ENCODE assay signal across 15 cellular contexts in the genomic region with DNA sequence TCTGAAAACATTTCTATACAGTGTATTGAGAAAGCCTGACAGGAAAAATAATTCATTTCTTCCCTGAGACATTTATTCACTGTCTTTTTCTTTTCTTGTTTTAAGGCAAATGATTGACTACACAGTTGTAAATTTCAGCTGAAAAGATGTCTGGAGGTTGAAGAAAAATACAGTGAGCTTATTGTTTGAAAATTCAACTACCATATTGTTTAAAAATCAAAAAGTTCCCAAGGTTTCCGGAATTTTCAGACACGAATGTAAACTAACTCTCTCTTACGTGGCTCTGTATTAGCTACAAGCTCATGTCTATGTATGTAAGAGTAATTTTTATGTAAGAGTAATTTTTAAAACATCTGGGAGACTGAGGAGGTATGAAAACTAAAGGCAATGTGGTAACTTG. TPM values are rescaled to one million over a fixed set of nuclear protein-coding genes. Genes with fewer than 3 reads are reported as not detected.
A peak's percentile ranks its signal among the peaks of the same experiment; 100 is the strongest.
DNase-seq lines count a peak whose midpoint lies in the region; ATAC-seq, FAIRE-seq and TF ChIP-seq lines count a peak whose summit lies in the region.
"Had no signal": no experiment of that assay in that cellular context is flagged by ENCODE, and none has a peak within 500 bp of the region (broad histone marks: within the 10 kb centered on the region; RNA-seq: fewer than 3 reads in every experiment).

No MANE protein-coding gene starts in this region.

- H3K9me1 ChIP-seq in endothelial cell of umbilical vein (replicated peaks; ENCODE audit: control insufficient read depth, extremely low read depth, insufficient read depth, low read length) = no peaks in the 10 kb centered on the region

- TF ChIP-seq POLR2A in endothelial cell of umbilical vein (IDR thresholded peaks at IDR 0.05; ENCODE audit: low read depth, low read length) = no peak
- TF ChIP-seq POLR2A in vagina (IDR thresholded peaks at IDR 0.05) = no peak

- intact Hi-C loops in left cardiac atrium (cut with DNase I) (no loop called here), endothelial cell of umbilical vein (cut with micrococcal nuclease) (loop anchor here (10.0 kb wide), 1 partner anchor 468 kb away; no protein-coding TSS in a partner anchor), vagina (cut with DNase I) (no loop called here)

- H3K9me3 ChIP-seq in right atrium auricular region (no peaks in the 10 kb centered on the region), endothelial cell of umbilical vein (replicated peaks; ENCODE audit: control insufficient read depth, insufficient read depth, low read length) (no peaks in the 10 kb centered on the region), vagina (no peaks in the 10 kb centered on the region)
- H3K9me3 ChIP-seq: Peyer's patch had no signal

- H3K4me1 Mint-ChIP-seq in neural crest cell = peaks cover 23% of the 10 kb centered on the region

- no TSS peak for BruUV-seq in endothelial cell of umbilical vein (replicated peaks; lab: Mats Ljungman, UMichigan)

- H3K9ac ChIP-seq in endothelial cell of umbilical vein (replicated peaks; ENCODE audit: extremely low read depth, insufficient read depth, low read length) = no peak overlapping the region

- H3K4me1 ChIP-seq in right atrium auricular region (peaks cover 0 to 44% of the 10 kb centered on the region in 2 donors), endothelial cell of umbilical vein (ENCODE audit: control insufficient read depth, extremely low read depth, insufficient read depth, low read length) (peaks cover 37% of the 10 kb centered on the region), vagina (peaks cover 37% of the 10 kb centered on the region)

- peak overlapping the region; percentile 43 for H3K4me2 ChIP-seq in endothelial cell of umbilical vein (ENCODE audit: insufficient read depth, low read length)

- no peak for TF ChIP-seq CTCF in right atrium auricular region (IDR thresholded peaks at IDR 0.05)
- no peak for TF ChIP-seq CTCF in endothelial cell of umbilical vein (IDR thresholded peaks at IDR 0.05; ENCODE audit: extremely low read depth in 1 of 2, insufficient read depth in 1 of 2, low read depth in 1 of 2, low read length in 2 of 2)
- no peak for TF ChIP-seq CTCF in neural crest cell (conservative IDR thresholded peaks at IDR 0.05)
- no peak for TF ChIP-seq CTCF in vagina (IDR thresholded peaks at IDR 0.05)

- H3K27ac ChIP-seq in right atrium auricular region (peak overlapping the region; percentile 79 to 88), endothelial cell of umbilical vein (ENCODE audit: insufficient read depth, low read depth, low read length) (no peak overlapping the region), vagina (peak overlapping the region; percentile 88)

- no peaks in the 10 kb centered on the region for H3K36me3 Mint-ChIP-seq in neural crest cell (ENCODE audit: low read depth)

- no peaks in the 10 kb centered on the region for H3K27me3 ChIP-seq in right atrium auricular region
- H3K27me3 ChIP-seq in endothelial cell of umbilical vein (ENCODE audit: control insufficient read depth in 2 of 2, insufficient read depth in 2 of 2, low read length in 2 of 2) = no peaks in the 10 kb centered on the region
- H3K27me3 ChIP-seq in vagina = peaks cover 3% of the 10 kb centered on the region

- CTCF ChIA-PET in endothelial cell of umbilical vein (lab: Charles Lee) = interaction anchor here (1.0 to 2.9 kb wide), 4 partner anchors 10 to 44 kb away, joined by 3 to 13 read pairs (median 6); no protein-coding TSS in a partner anchor

- peak overlapping the region; percentile 66 for H3K4me3 Mint-ChIP-seq in neural crest cell

- ATAC-seq in left cardiac atrium = no peak

- peak; percentile 7 for DNase-seq in right atrium auricular region (ENCODE audit: low spot score)
- DNase-seq in left cardiac atrium = no peak
- DNase-seq in endothelial cell of umbilical vein (ENCODE audit: low read depth, low spot score) = no peak
- no peak for DNase-seq in neural crest cell (ENCODE audit: low read depth, low spot score)
- no peak for DNase-seq in vagina (ENCODE audit: extremely low spot score in 2 of 2)
- DNase-seq in NCI-H2081 treated with DMSO at 0.1 percent for 48 hours (lab: John Stamatoyannopoulos, UW) = no peak
- DNase-seq in NCI-H69 (lab: John Stamatoyannopoulos, UW) = no peak
- DNase-seq in NK-92 (lab: John Stamatoyannopoulos, UW; ENCODE audit: unreplicated experiment) = no peak
- DNase-seq: DMS79, mammary epithelial cell, NCI-H1436, NCI-H510A treated with DMSO at 0.1 percent for 48 hours, nucleus accumbens, T1000 had no signal

- H3K36me3 ChIP-seq in right atrium auricular region = no peaks in the 10 kb centered on the region
- no peaks in the 10 kb centered on the region for H3K36me3 ChIP-seq in endothelial cell of umbilical vein (ENCODE audit: control insufficient read depth in 2 of 2, extremely low read depth in 1 of 2, insufficient read depth in 2 of 2, low read length in 2 of 2)
- H3K36me3 ChIP-seq in vagina = no peaks in the 10 kb centered on the region
- H3K36me3 ChIP-seq: Peyer's patch had no signal

- dilution Hi-C loops in endothelial cell of umbilical vein (cut with MboI; ENCODE audit: extremely low pct_ligation_motif_present, low sequenced_read_pairs) = no loop called here

- H2AFZ ChIP-seq in endothelial cell of umbilical vein (ENCODE audit: low read depth, low read length) = no peak overlapping the region

- H3K9me3 Mint-ChIP-seq in neural crest cell = no peaks in the 10 kb centered on the region

- H3K4me3 ChIP-seq in right atrium auricular region (peak overlapping the region; percentile 54 to 62), endothelial cell of umbilical vein (replicated peaks in 1 of 3; ENCODE audit: insufficient read depth in 1 of 3, low read depth in 1 of 3, low read length in 3 of 3) (no peak overlapping the region), vagina (peak overlapping the region in 1 of 2 donors; percentile 61)

- H3K79me2 ChIP-seq in endothelial cell of umbilical vein (ENCODE audit: control insufficient read depth, insufficient read depth, low read length) = no peaks in the 10 kb centered on the region

- H3K27ac Mint-ChIP-seq in neural crest cell (ENCODE audit: unreplicated experiment) = no peak overlapping the region

- H3K27me3 Mint-ChIP-seq in neural crest cell (ENCODE audit: low read depth) = peaks cover 12% of the 10 kb centered on the region

- POLR2A ChIA-PET in endothelial cell of umbilical vein (lab: Charles Lee) = no interaction called here

- peak; percentile 77 for FAIRE-seq in endothelial cell of umbilical vein (lab: Jason Lieb, UNC)

- H4K20me1 ChIP-seq in endothelial cell of umbilical vein (replicated peaks; ENCODE audit: control insufficient read depth, extremely low read depth, insufficient read depth, low read length) = no peaks in the 10 kb centered on the region

TF ChIP-seq in endothelial cell of umbilical vein, 7 proteins besides CTCF, POLR2A, EP300 and RAD21:
- TF ChIP-seq, protein P1, sequence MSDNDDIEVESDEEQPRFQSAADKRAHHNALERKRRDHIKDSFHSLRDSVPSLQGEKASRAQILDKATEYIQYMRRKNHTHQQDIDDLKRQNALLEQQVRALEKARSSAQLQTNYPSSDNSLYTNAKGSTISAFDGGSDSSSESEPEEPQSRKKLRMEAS (IDR thresholded peaks at IDR 0.05; ENCODE audit: insufficient read depth, insufficient read length) = no peak
- TF ChIP-seq GATA2 (IDR thresholded peaks at IDR 0.05; ENCODE audit: insufficient read depth, insufficient read length, low read depth, low read length) (no peak), MYC (IDR thresholded peaks at IDR 0.05; ENCODE audit: low read depth, low read length) (no peak), EZH2 (IDR thresholded peaks at IDR 0.05; ENCODE audit: borderline replicate concordance, low read depth, low read length, severe bottlenecking) (no peak), JUN (IDR thresholded peaks at IDR 0.05; ENCODE audit: borderline replicate concordance, insufficient read depth, insufficient read length, low read depth) (no peak), FOS (IDR thresholded peaks at IDR 0.05; ENCODE audit: borderline replicate concordance, insufficient read depth, low read length) (no peak), POLR2AphosphoS5 (IDR thresholded peaks at IDR 0.05; ENCODE audit: insufficient read depth, low read depth, low read length) (no peak)

RNA-seq across cellular contexts. Expression of a gene that starts 1.5 kb away (rescaled TPM):
- total RNA-seq in right atrium auricular region (100 to 1,000 TPM in 1 of 2 donors, 10 to 100 TPM in 1; 59.8 to 169 TPM), left cardiac atrium (100 to 1,000 TPM in 1 of 2 donors, 10 to 100 TPM in 1; 45.2 to 124 TPM), endothelial cell of umbilical vein (4.4 and 6.2 TPM in 2 replicates), neural crest cell (7.1 and 9.8 TPM in 2 replicates), vagina (51.1 TPM)
- polyA plus RNA-seq in endothelial cell of umbilical vein = 11.8 and 14.2 TPM in 2 replicates
- polyA plus RNA-seq in endothelial cell of umbilical vein (2011; cell fraction: cytosol; rRNA removed) = 6.3 and 9.1 TPM in 2 replicates
- 3.4 and 5.8 TPM in 2 replicates for polyA plus RNA-seq in endothelial cell of umbilical vein (2011; cell fraction: nucleus; rRNA removed)
- polyA plus RNA-seq in endothelial cell of umbilical vein (2012) = 1.9 and 5.1 TPM in 2 replicates
- polyA minus RNA-seq in endothelial cell of umbilical vein = 14.9 and 18.4 TPM in 2 replicates
- not detected for polyA minus RNA-seq in endothelial cell of umbilical vein (2011; cell fraction: cytosol; rRNA and poly(A)+ RNA removed)
- 2.2 and 3.9 TPM in 2 replicates for polyA minus RNA-seq in endothelial cell of umbilical vein (2011; cell fraction: nucleus; rRNA and poly(A)+ RNA removed)
- polyA plus RNA-seq: mammary epithelial cell had no signal

Comparison
In these comparisons a context has a peak if more than half of its experiments do, and no peak if none do; other contexts are left out.
1. H3K4me3 ChIP-seq: peak in right atrium auricular region (2 of 2); none in endothelial cell of umbilical vein (0 of 3).